ENCODE assay signal across 20 cellular contexts in genomic region chr4:10002278-10002677, GRCh38.
"Had no signal": no experiment of that assay in that cellular context is flagged by ENCODE, and none has a peak within 500 bp of the region (broad histone marks: within the 10 kb centered on the region; RNA-seq: fewer than 3 reads in every experiment).

No MANE protein-coding gene starts in this region.

- ATAC-seq: activated CD4-positive, CD25-positive, alpha-beta regulatory T cell treated with anti-CD3 and anti-CD28 coated beads, Interleukin-2, amount 50 U/mL, for 24 hours; activated T-cell treated with anti-CD3 and anti-CD28 coated beads, Interleukin-2, amount 50 U/mL, for 4 hours; esophagus mucosa; mucosa of descending colon; naive thymus-derived CD4-positive, alpha-beta T cell; right cardiac atrium had no signal

- H3K4me1 Mint-ChIP-seq: activated naive CD4-positive, alpha-beta T cell treated with anti-CD3 and anti-CD28 coated beads, Interleukin-2, amount 50 U/mL, for 24 hours had no signal

- H3K4me3 ChIP-seq: colonic mucosa, mucosa of descending colon, smooth muscle cell, transverse colon had no signal

- DNase-seq: activated CD4-positive, alpha-beta T cell treated with anti-CD3 and anti-CD28 coated beads, Interleukin-2, amount 50 U/mL, for 1 hour; activated effector memory CD4-positive, alpha-beta T cell treated with Interleukin-2 at 50 U/mL for 16 hours; activated T-cell treated with anti-CD3 and anti-CD28 coated beads, Interleukin-2, amount 50 U/mL, for 4 hours; amniotic stem cell; central memory CD4-positive, alpha-beta T cell; colonic mucosa; islet precursor cell; mucosa of descending colon; naive thymus-derived CD4-positive, alpha-beta T cell; right cardiac atrium; stimulated activated CD4-positive, alpha-beta T cell treated with anti-CD3 and anti-CD28 coated beads, Interleukin-4, amount 100 ng/mL, for 4 hours; stimulated activated CD8-positive, alpha-beta memory T cell treated with anti-CD3 and anti-CD28 coated beads, Interleukin-4, amount 100 ng/mL, for 48 hours; stimulated activated naive CD4-positive, alpha-beta T cell treated with Interleukin-2 at 50 U/mL for 16 hours; T-helper 1 cell; T1000; transverse colon had no signal

- H3K27ac ChIP-seq: colonic mucosa, transverse colon had no signal

- H3K27me3 ChIP-seq: colonic mucosa, transverse colon had no signal

- H3K27me3 Mint-ChIP-seq: activated naive CD4-positive, alpha-beta T cell treated with anti-CD3 and anti-CD28 coated beads, Interleukin-2, amount 50 U/mL, for 24 hours; naive thymus-derived CD4-positive, alpha-beta T cell had no signal

- H3K4me3 Mint-ChIP-seq: activated naive CD4-positive, alpha-beta T cell treated with anti-CD3 and anti-CD28 coated beads, Interleukin-2, amount 50 U/mL, for 24 hours; activated T-cell treated with anti-CD3 and anti-CD28 coated beads, Interleukin-2, amount 50 U/mL, for 4 hours; naive thymus-derived CD4-positive, alpha-beta T cell had no signal

- H3K9me3 ChIP-seq: colonic mucosa, mucosa of descending colon, transverse colon had no signal

- H3K27ac Mint-ChIP-seq: activated naive CD4-positive, alpha-beta T cell treated with anti-CD3 and anti-CD28 coated beads, Interleukin-2, amount 50 U/mL, for 24 hours had no signal

- H3K9me3 Mint-ChIP-seq: activated naive CD4-positive, alpha-beta T cell treated with anti-CD3 and anti-CD28 coated beads, Interleukin-2, amount 50 U/mL, for 24 hours; activated T-cell treated with anti-CD3 and anti-CD28 coated beads, Interleukin-2, amount 50 U/mL, for 4 hours had no signal

- H3K36me3 ChIP-seq: colonic mucosa, transverse colon had no signal
